In the genomic region with DNA sequence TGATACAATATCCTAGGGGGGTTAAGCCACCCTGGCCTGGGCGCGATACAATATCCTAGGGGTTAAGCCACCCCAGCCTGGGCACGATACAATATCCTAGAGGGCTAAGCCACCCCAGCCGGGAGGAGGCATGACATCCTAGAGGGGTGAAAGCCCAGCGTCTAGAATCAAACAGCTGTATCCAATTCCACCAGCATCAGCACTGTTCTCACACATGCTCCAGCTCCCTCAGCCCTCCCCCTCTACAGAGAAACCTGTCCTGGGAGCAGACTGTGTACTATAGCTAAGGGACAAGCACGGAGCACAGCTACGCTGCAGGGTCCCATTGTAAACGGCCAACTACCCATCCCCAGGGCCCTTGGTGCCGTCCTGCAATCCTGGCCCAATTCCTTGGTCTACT, we compare ENCODE assay signal across 18 cellular contexts.
"Had no signal": no experiment of that assay in that cellular context is flagged by ENCODE, and none has a peak within 500 bp of the region (broad histone marks: within the 10 kb centered on the region; RNA-seq: fewer than 3 reads in every experiment).

No MANE protein-coding gene starts in this region.

- DNase-seq: activated CD4-positive, alpha-beta T cell treated with anti-CD3 and anti-CD28 coated beads, Interleukin-2, amount 10 ng/mL, durations not matched to agents 7 days and 5 days; activated CD4-positive, CD25-positive, alpha-beta regulatory T cell treated with anti-CD3 and anti-CD28 coated beads, Interleukin-2, amount 50 U/mL, for 72 hours; activated CD8-positive, alpha-beta T cell treated with anti-CD3 and anti-CD28 coated beads, Interleukin-2, amount 10 ng/mL, durations not matched to agents 7 days and 5 days; aorta; brain microvascular endothelial cell; central memory CD4-positive, alpha-beta T cell; effector memory CD4-positive, alpha-beta T cell; foreskin melanocyte; hypothalamus; stimulated activated CD4-positive, alpha-beta T cell treated with anti-CD3 and anti-CD28 coated beads, Interleukin-2, amount 100 ng/mL, for 24 hours; WERI-Rb-1 had no signal

- H3K36me3 ChIP-seq: right lobe of liver, vagina had no signal

- H3K4me1 ChIP-seq: vagina had no signal

- H3K9me3 ChIP-seq: right lobe of liver, vagina had no signal

- H3K27ac ChIP-seq: brain microvascular endothelial cell, right lobe of liver, skin epidermis, vagina, WERI-Rb-1 had no signal

- H3K4me3 ChIP-seq: right lobe of liver, skin epidermis, vagina had no signal

- ATAC-seq: activated CD8-positive, alpha-beta T cell treated with anti-CD3 and anti-CD28 coated beads, Interleukin-2, amount 10 ng/mL, durations not matched to agents 7 days and 5 days; activated naive CD4-positive, alpha-beta T cell treated with anti-CD3 and anti-CD28 coated beads, Interleukin-2, amount 50 U/mL, for 72 hours; natural killer cell treated with Interleukin-12 subunit alpha and Interleukin-12 subunit beta and Interleukin-15 and Interleukin-18, amount 100 ng/mL, for 72 hours; right lobe of liver; stimulated activated effector memory CD8-positive, alpha-beta T cell treated with anti-CD3 and anti-CD28 coated beads, Interleukin-12 subunit alpha, Interleukin-12 subunit beta, amount 100 ng/mL, for 72 hours had no signal

- H3K27me3 ChIP-seq: brain microvascular endothelial cell, right lobe of liver, vagina had no signal

- FAIRE-seq: TTC549 had no signal
